ENCODE assay signal across 3 cellular contexts in genomic region chr12:28219827-28220226, GRCh38.
TF ChIP-seq lines count a peak whose summit lies in the region.

No MANE protein-coding gene starts in this region.

TF ChIP-seq in SK-N-SH treated with all-trans-retinoic acid at 6 μM for 48 hours, 23 proteins besides CTCF, POLR2A, EP300 and RAD21:
- peak; percentile 89 for TF ChIP-seq ZNF8 (CRISPR knock-in tag; IDR thresholded peaks at IDR 0.05)
- TF ChIP-seq, protein P1, sequence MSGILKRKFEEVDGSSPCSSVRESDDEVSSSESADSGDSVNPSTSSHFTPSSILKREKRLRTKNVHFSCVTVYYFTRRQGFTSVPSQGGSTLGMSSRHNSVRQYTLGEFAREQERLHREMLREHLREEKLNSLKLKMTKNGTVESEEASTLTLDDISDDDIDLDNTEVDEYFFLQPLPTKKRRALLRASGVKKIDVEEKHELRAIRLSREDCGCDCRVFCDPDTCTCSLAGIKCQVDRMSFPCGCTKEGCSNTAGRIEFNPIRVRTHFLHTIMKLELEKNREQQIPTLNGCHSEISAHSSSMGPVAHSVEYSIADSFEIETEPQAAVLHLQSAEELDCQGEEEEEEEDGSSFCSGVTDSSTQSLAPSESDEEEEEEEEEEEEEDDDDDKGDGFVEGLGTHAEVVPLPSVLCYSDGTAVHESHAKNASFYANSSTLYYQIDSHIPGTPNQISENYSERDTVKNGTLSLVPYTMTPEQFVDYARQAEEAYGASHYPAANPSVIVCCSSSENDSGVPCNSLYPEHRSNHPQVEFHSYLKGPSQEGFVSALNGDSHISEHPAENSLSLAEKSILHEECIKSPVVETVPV (CRISPR knock-in tag; IDR thresholded peaks at IDR 0.05) = no peak
- TF ChIP-seq TOX (CRISPR knock-in tag; IDR thresholded peaks at IDR 0.05; ENCODE audit: borderline replicate concordance) = no peak

TF ChIP-seq in SK-N-SH, 30 proteins besides CTCF, POLR2A, EP300 and RAD21:
- TF ChIP-seq, protein P2, sequence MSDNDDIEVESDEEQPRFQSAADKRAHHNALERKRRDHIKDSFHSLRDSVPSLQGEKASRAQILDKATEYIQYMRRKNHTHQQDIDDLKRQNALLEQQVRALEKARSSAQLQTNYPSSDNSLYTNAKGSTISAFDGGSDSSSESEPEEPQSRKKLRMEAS (IDR thresholded peaks at IDR 0.05; ENCODE audit: low read depth) = no peak
- no peak for TF ChIP-seq ELF1 (IDR thresholded peaks at IDR 0.05)
- TF ChIP-seq MXI1 (IDR thresholded peaks at IDR 0.05; ENCODE audit: low read depth, low read length) = no peak
- TF ChIP-seq, protein P3, sequence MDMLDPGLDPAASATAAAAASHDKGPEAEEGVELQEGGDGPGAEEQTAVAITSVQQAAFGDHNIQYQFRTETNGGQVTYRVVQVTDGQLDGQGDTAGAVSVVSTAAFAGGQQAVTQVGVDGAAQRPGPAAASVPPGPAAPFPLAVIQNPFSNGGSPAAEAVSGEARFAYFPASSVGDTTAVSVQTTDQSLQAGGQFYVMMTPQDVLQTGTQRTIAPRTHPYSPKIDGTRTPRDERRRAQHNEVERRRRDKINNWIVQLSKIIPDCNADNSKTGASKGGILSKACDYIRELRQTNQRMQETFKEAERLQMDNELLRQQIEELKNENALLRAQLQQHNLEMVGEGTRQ (IDR thresholded peaks at IDR 0.05; ENCODE audit: borderline replicate concordance, low read depth, low read length) = no peak
- no peak for TF ChIP-seq FOSL2 (IDR thresholded peaks at IDR 0.05; ENCODE audit: borderline replicate concordance, low read depth)
- no peak for TF ChIP-seq IRF3 (IDR thresholded peaks at IDR 0.05; ENCODE audit: low read depth, low read length)
- no peak for TF ChIP-seq YY1 (IDR thresholded peaks at IDR 0.05; ENCODE audit: low read depth)
- TF ChIP-seq TAF1 (IDR thresholded peaks at IDR 0.05; ENCODE audit: borderline replicate concordance, low read depth, low read length) = no peak
- TF ChIP-seq CHD2 (IDR thresholded peaks at IDR 0.05; ENCODE audit: low read length, partially characterized antibody) = no peak
- no peak for TF ChIP-seq JUND (IDR thresholded peaks at IDR 0.05)
- TF ChIP-seq TCF12 (IDR thresholded peaks at IDR 0.05) = no peak
- TF ChIP-seq RCOR1 (IDR thresholded peaks at IDR 0.05; ENCODE audit: low read length) = no peak
TF ChIP-seq in SK-N-SH: peak in this region for 0.

TF ChIP-seq in K562, 482 proteins besides CTCF, POLR2A, EP300 and RAD21:
- TF ChIP-seq DIDO1 (tag; IDR thresholded peaks at IDR 0.05; ENCODE audit: low read depth) = no peak
- TF ChIP-seq ARNT (IDR thresholded peaks at IDR 0.05) = no peak
- TF ChIP-seq ZNF592 (IDR thresholded peaks at IDR 0.05) = no peak
- TF ChIP-seq ZKSCAN3 (CRISPR knock-in tag; IDR thresholded peaks at IDR 0.05) = no peak
- no peak for TF ChIP-seq ZFX (CRISPR knock-in tag; IDR thresholded peaks at IDR 0.05)
- TF ChIP-seq ZNF507 (tag; conservative IDR thresholded peaks at IDR 0.05) = peak; percentile 51
- peak; percentile 42 for TF ChIP-seq RBM25 (IDR thresholded peaks at IDR 0.05; ENCODE audit: low read depth, low read length, severe bottlenecking)
- no peak for TF ChIP-seq SIN3B (IDR thresholded peaks at IDR 0.05; ENCODE audit: low read depth)
